ENCODE assay signal across 20 cellular contexts in genomic region chr1:196455697-196456096, GRCh38.
"Had no signal": no experiment of that assay in that cellular context is flagged by ENCODE, and none has a peak within 500 bp of the region (broad histone marks: within the 10 kb centered on the region; RNA-seq: fewer than 3 reads in every experiment).

No MANE protein-coding gene starts in this region.

- H3K27me3 Mint-ChIP-seq: IgD-negative memory B cell had no signal

- H3K4me1 ChIP-seq: SJCRH30 had no signal

- H3K36me3 ChIP-seq: SJCRH30 had no signal

- H3K27ac Mint-ChIP-seq: IgD-negative memory B cell had no signal

- DNase-seq: Kasumi-1, MM.1S, NCI-H1092 treated with DMSO at 0.1 percent for 48 hours, NCI-H1436, NCI-H187, NCI-H2029 treated with DMSO at 0.1 percent for 48 hours, NCI-H2171, NCI-H226, NCI-H446, NCI-H510A, NCI-H524 treated with DMSO at 0.1 percent for 48 hours, NCI-H69, NCI-H774, SHP77 treated with DMSO at 0.1 percent for 48 hours, SJCRH30 had no signal

- H3K4me2 ChIP-seq: KMS-11 had no signal

- H3K36me3 Mint-ChIP-seq: IgD-negative memory B cell had no signal

- H3K9me3 ChIP-seq: SJCRH30 had no signal

- ATAC-seq: K562, SK-N-SH treated with all-trans-retinoic acid at 6 μM for 48 hours had no signal

- H3K27me3 ChIP-seq: SJCRH30 had no signal

- H3K4me3 Mint-ChIP-seq: IgD-negative memory B cell had no signal

- H3K4me3 ChIP-seq: K562, SJCRH30 had no signal

- H3K9ac ChIP-seq: KMS-11 had no signal

- H3K4me1 Mint-ChIP-seq: IgD-negative memory B cell had no signal

- H3K27ac ChIP-seq: KMS-11, RWPE1, SJCRH30 had no signal
